Comparison of ENCODE assay signal across 9 cellular contexts in the genomic region with DNA sequence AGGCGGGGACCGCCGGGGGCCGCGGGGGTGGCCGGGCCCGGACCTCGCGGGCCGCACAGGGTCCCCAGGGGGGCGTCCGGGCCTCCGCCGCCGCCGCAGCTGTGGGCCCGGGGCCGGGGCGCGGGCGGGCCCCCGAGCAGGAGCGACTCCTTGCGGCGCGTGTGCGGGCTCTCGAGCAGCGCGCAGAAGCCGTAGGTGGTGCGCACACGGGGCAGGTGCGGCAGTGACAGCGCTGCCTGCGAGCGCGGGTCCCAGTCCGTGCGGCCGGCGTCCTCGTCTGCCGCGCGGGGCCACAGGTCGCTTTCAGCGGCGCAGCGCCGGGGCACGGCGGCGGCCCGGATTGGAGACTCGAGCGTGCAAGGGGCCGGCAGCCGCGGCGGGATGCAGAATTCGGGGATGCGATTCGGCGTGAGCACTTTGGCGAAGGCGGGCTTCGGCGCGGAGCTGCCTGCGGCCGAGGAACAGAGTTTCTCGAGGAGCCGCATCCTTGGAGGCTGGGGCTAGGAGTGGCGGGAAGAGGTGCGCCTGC. TPM values are rescaled to one million over a fixed set of nuclear protein-coding genes. Genes with fewer than 3 reads are reported as not detected.
DNase-seq lines count a peak whose midpoint lies in the region; ATAC-seq, FAIRE-seq and TF ChIP-seq lines count a peak whose summit lies in the region.
"Had no signal": no experiment of that assay in that cellular context is flagged by ENCODE, and none has a peak within 500 bp of the region (broad histone marks: within the 10 kb centered on the region; RNA-seq: fewer than 3 reads in every experiment).

No MANE protein-coding gene starts in this region.

- no peak for TF ChIP-seq POLR2A in uterus (IDR thresholded peaks at IDR 0.05)

- intact Hi-C loops in lower lobe of right lung (cut with DNase I) (no loop called here), uterus (cut with DNase I; ENCODE audit: low total_unique reads) (no loop called here)

- ATAC-seq in lower lobe of right lung (peak; percentile 48 to 75), HG03108 (IDR thresholded peaks at IDR 0.05; ENCODE audit: unreplicated experiment) (no peak)

- H3K27ac ChIP-seq in lower lobe of right lung (peak overlapping the region; percentile 62), uterus (peak overlapping the region in 1 of 2 donors; percentile 18)

- H3K9me3 ChIP-seq in lower lobe of right lung (no peaks in the 10 kb centered on the region), uterus (no peaks in the 10 kb centered on the region)

- H3K4me3 ChIP-seq in choroid plexus epithelial cell (ENCODE audit: low read depth, low read length) (peak overlapping the region; percentile 10), lower lobe of right lung (peak overlapping the region; percentile 57), uterus (peak overlapping the region; percentile 1 to 30)

- FAIRE-seq in urothelium cell line (lab: Jason Lieb, UNC), result no peak

- H3K4me1 ChIP-seq in lower lobe of right lung (peaks cover 17% of the 10 kb centered on the region), uterus (no peaks in the 10 kb centered on the region)

- no peak for TF ChIP-seq CTCF in choroid plexus epithelial cell (conservative IDR thresholded peaks at IDR 0.05; ENCODE audit: low read depth, low read length)
- TF ChIP-seq CTCF in lower lobe of right lung (IDR thresholded peaks at IDR 0.05), result no peak
- no peak for TF ChIP-seq CTCF in uterus (IDR thresholded peaks at IDR 0.05)

- peaks cover 51% of the 10 kb centered on the region for H3K27me3 ChIP-seq in lower lobe of right lung (ENCODE audit: low read depth)
- H3K27me3 ChIP-seq in uterus, result peaks cover 6 to 18% of the 10 kb centered on the region in 2 donors

- H3K36me3 ChIP-seq in lower lobe of right lung (no peaks in the 10 kb centered on the region), uterus (no peaks in the 10 kb centered on the region)

- peak; percentile 7 for DNase-seq in activated naive CD4-positive, alpha-beta T cell treated with Interleukin-2 at 50 U/mL for 16 hours
- DNase-seq in activated naive CD4-positive, alpha-beta T cell (lab: John Stamatoyannopoulos, UW), result no peak
- DNase-seq in choroid plexus epithelial cell (ENCODE audit: low read depth), result no peak
- peak; percentile 46 for DNase-seq in lower lobe of right lung
- DNase-seq in uterus, result no peak
- DNase-seq in HuH-7.5 (ENCODE audit: low spot score), result no peak
- DNase-seq in urothelium cell line (ENCODE audit: low spot score), result no peak

RNA-seq across cellular contexts. Expression of a gene that starts 0.5 kb away (rescaled TPM):
- total RNA-seq in lower lobe of right lung, result 2.6 TPM
- total RNA-seq in uterus, result 1 to 10 TPM in 2 of 4 donors, not detected in 2; 1.2 to 4.7 TPM
- total RNA-seq: RPMI7951 had no signal

Comparison
In these comparisons a context has a peak if more than half of its experiments do, and no peak if none do; other contexts are left out.
1. DNase-seq: peak in activated naive CD4-positive, alpha-beta T cell treated with Interleukin-2 at 50 U/mL for 16 hours (single experiment) and lower lobe of right lung (single experiment); none in activated naive CD4-positive, alpha-beta T cell (0 of 4), choroid plexus epithelial cell (single experiment), uterus (0 of 2), HuH-7.5 (single experiment) and urothelium cell line (single experiment).
2. Peak in every context shown above with its lines, with median percentiles within 50 percentile points of each other: H3K4me3 ChIP-seq.